20 cellular contexts compared by ENCODE assay signal in genomic region chr17:67401106-67401505, GRCh38. TPM values are rescaled to one million over a fixed set of nuclear protein-coding genes. Genes with fewer than 3 reads are reported as not detected.
A peak's percentile ranks its signal among the peaks of the same experiment; 100 is the strongest.
DNase-seq lines count a peak whose midpoint lies in the region; ATAC-seq, FAIRE-seq and TF ChIP-seq lines count a peak whose summit lies in the region.
"Had no signal": no experiment of that assay in that cellular context is flagged by ENCODE, and none has a peak within 500 bp of the region (broad histone marks: within the 10 kb centered on the region; RNA-seq: fewer than 3 reads in every experiment).

No MANE protein-coding gene starts in this region.

- CTCF ChIA-PET in HepG2 (lab: Yijun Ruan, JAX; ENCODE audit: low intra/inter-chr PET ratio, low total read pairs), result no interaction called here
- CTCF ChIA-PET in naive thymus-derived CD4-positive, alpha-beta T cell (lab: Charles Lee), result interaction anchor here (0.6 to 1.4 kb wide), 5 partner anchors 11 to 62 kb away, joined by 3 to 5 read pairs (median 4); no protein-coding TSS in a partner anchor

- TF ChIP-seq POLR2A in HepG2 (IDR thresholded peaks at IDR 0.05; ENCODE audit: insufficient read depth in 1 of 2, low read depth in 2 of 2, low read length in 2 of 2), result no peak

- no peak overlapping the region for H2AFZ ChIP-seq in HepG2 (ENCODE audit: low read length)

- H3K4me2 ChIP-seq in HepG2 (ENCODE audit: low read depth, low read length), result no peak overlapping the region

- H3K27me3 ChIP-seq in liver (ENCODE audit: control insufficient read depth in 4 of 4, insufficient read depth in 4 of 4, low read length in 3 of 4) (no peaks in the 10 kb centered on the region), HepG2 (ENCODE audit: control insufficient read depth in 1 of 2, insufficient read depth in 2 of 2, low read length in 2 of 2) (no peaks in the 10 kb centered on the region)
- no peaks in the 10 kb centered on the region for H3K27me3 ChIP-seq in naive thymus-derived CD4-positive, alpha-beta T cell (ENCODE audit: control insufficient read depth in 2 of 2, insufficient read depth in 2 of 2, low read length in 2 of 2)
- H3K27me3 ChIP-seq: brain microvascular endothelial cell, colonic mucosa, transverse colon had no signal

- H3K9me3 ChIP-seq in liver (ENCODE audit: control insufficient read depth in 4 of 4, low read length in 3 of 4) (no peaks in the 10 kb centered on the region), HepG2 (ENCODE audit: low read length) (no peaks in the 10 kb centered on the region)
- H3K9me3 ChIP-seq in naive thymus-derived CD4-positive, alpha-beta T cell (ENCODE audit: control insufficient read depth in 2 of 3, low read length in 3 of 3), result no peaks in the 10 kb centered on the region
- H3K9me3 ChIP-seq: colonic mucosa, left ventricle myocardium inferior, transverse colon had no signal

- H3K4me1 ChIP-seq in liver (ENCODE audit: control insufficient read depth in 4 of 4, insufficient read depth in 4 of 4, low read length in 3 of 4) (peaks cover 14 to 27% (median 16%) of the 10 kb centered on the region in 4 donors), HepG2 (ENCODE audit: insufficient read depth, low read length) (peaks cover 20% of the 10 kb centered on the region)
- peaks cover 9 to 69% of the 10 kb centered on the region in 2 donors for H3K4me1 ChIP-seq in naive thymus-derived CD4-positive, alpha-beta T cell (ENCODE audit: control insufficient read depth in 2 of 2, insufficient read depth in 2 of 2, low read length in 2 of 2)

- H3K4me3 ChIP-seq in liver (ENCODE audit: low read depth in 1 of 3, low read length in 3 of 3), result no peak overlapping the region
- H3K4me3 ChIP-seq in HepG2 (replicated peaks in 1 of 3; ENCODE audit: insufficient read depth in 1 of 3, low read depth in 2 of 3, low read length in 3 of 3), result no peak overlapping the region
- H3K4me3 ChIP-seq in naive thymus-derived CD4-positive, alpha-beta T cell (ENCODE audit: low read length), result no peak overlapping the region
- H3K4me3 ChIP-seq: colonic mucosa, left ventricle myocardium inferior, transverse colon had no signal

- intact Hi-C loops in HepG2 (cut with micrococcal nuclease; ENCODE audit: unreplicated experiment) (no loop called here), left ventricle myocardium superior (cut with micrococcal nuclease) (no loop called here)
- intact Hi-C loops in naive thymus-derived CD4-positive, alpha-beta T cell (cut with micrococcal nuclease), result loop anchor here in 1 of 2 donors (1.0 kb wide), 1 partner anchor 11 kb away; no protein-coding TSS in a partner anchor

- peaks cover 0 to 2% (median 0%) of the 10 kb centered on the region in 11 donors for H3K9me3 Mint-ChIP-seq in naive thymus-derived CD4-positive, alpha-beta T cell

- peak overlapping the region; percentile 23 to 88 (median 76) for H3K4me3 Mint-ChIP-seq in naive thymus-derived CD4-positive, alpha-beta T cell

- H4K20me1 ChIP-seq in HepG2 (ENCODE audit: insufficient read depth, low read length), result no peaks in the 10 kb centered on the region

- BruUV-seq in HepG2 (replicated peaks; lab: Mats Ljungman, UMichigan), result no TSS peak

- peak overlapping the region; percentile 64 to 100 (median 99) for H3K27ac Mint-ChIP-seq in naive thymus-derived CD4-positive, alpha-beta T cell

- no peak for FAIRE-seq in HepG2 (lab: Jason Lieb, UNC)
- FAIRE-seq: D721Med had no signal

- no peak overlapping the region for H3K9ac ChIP-seq in liver (ENCODE audit: low read depth in 1 of 2, low read length in 2 of 2)
- H3K9ac ChIP-seq in HepG2 (ENCODE audit: insufficient read depth, low read depth, low read length), result no peak overlapping the region

- TF ChIP-seq CTCF in liver (IDR thresholded peaks at IDR 0.05; ENCODE audit: low read depth, low read length, missing input control) (no peak), HepG2 (CRISPR knock-in tag; IDR thresholded peaks at IDR 0.05) (no peak)

- H3K27ac ChIP-seq in liver (ENCODE audit: low read depth in 1 of 2, low read length in 2 of 2) (peak overlapping the region; percentile 74 to 75), HepG2 (ENCODE audit: extremely low read length, insufficient read depth, low read length) (no peak overlapping the region)
- H3K27ac ChIP-seq in naive thymus-derived CD4-positive, alpha-beta T cell (ENCODE audit: low read depth, low read length), result peak overlapping the region; percentile 83
- H3K27ac ChIP-seq: 22Rv1, brain microvascular endothelial cell, colonic mucosa had no signal

- POLR2A ChIA-PET in HepG2 (lab: Yijun Ruan, JAX), result no interaction called here
- POLR2A ChIA-PET in naive thymus-derived CD4-positive, alpha-beta T cell (lab: Charles Lee), result interaction anchor here (1.0 to 3.4 kb wide), 8 partner anchors 11 to 74 kb away, joined by 3 to 20 read pairs (median 6); no protein-coding TSS in a partner anchor

- no peaks in the 10 kb centered on the region for H3K79me2 ChIP-seq in HepG2 (ENCODE audit: insufficient read depth, low read length)

- H3K27me3 Mint-ChIP-seq in naive thymus-derived CD4-positive, alpha-beta T cell, result no peaks in the 10 kb centered on the region

- DNase-seq in SIG-M5 treated with dmso at 0.1 percent for 504 hours (lab: John Stamatoyannopoulos, UW; ENCODE audit: unreplicated experiment), result peak; percentile 23
- DNase-seq in SIG-M5 (lab: John Stamatoyannopoulos, UW), result no peak
- no peak for DNase-seq in HepG2 (ENCODE audit: low spot score)
- DNase-seq in naive thymus-derived CD4-positive, alpha-beta T cell, result no peak
- DNase-seq in left ventricle myocardium superior, result no peak
- DNase-seq in HPDE6-E6E7 (ENCODE audit: extremely low spot score), result no peak
- DNase-seq: activated CD4-positive, alpha-beta T cell treated with anti-CD3 and anti-CD28 coated beads, Interleukin-2, amount 50 U/mL, for 48 hours; brain microvascular endothelial cell; colonic mucosa; Karpas-422; left ventricle myocardium inferior; NCI-H1048; NCI-H2029 treated with DMSO at 0.1 percent for 48 hours; NCI-H510A; RPMI8226; transverse colon had no signal

- WGBS in liver, result 92% methylated on average over 9 of the region's 9 CpGs
- 90% methylated on average over 9 of the region's 9 CpGs for WGBS in HepG2 (ENCODE audit: low lambda C conversion rate)

- in situ Hi-C loops in HepG2 (cut with HindIII; ENCODE audit: extremely low pct_ligation_motif_present, low pct_unique_long_range_greater_than_20kb), result no loop called here

- TF ChIP-seq RAD21 in liver (IDR thresholded peaks at IDR 0.05) (no peak), HepG2 (CRISPR knock-in tag; IDR thresholded peaks at IDR 0.05) (no peak)

- TF ChIP-seq EP300 in HepG2 (IDR thresholded peaks at IDR 0.05; ENCODE audit: low read depth in 2 of 2, low read length in 2 of 2) (no peak), HepG2 (CRISPR knock-in tag; IDR thresholded peaks at IDR 0.05; ENCODE audit: borderline replicate concordance) (no peak)

- peaks cover 39 to 86% (median 73%) of the 10 kb centered on the region in 7 donors for H3K4me1 Mint-ChIP-seq in naive thymus-derived CD4-positive, alpha-beta T cell

- no peaks in the 10 kb centered on the region for H3K36me3 ChIP-seq in liver (ENCODE audit: control insufficient read depth in 4 of 4, insufficient read depth in 3 of 4, low read depth in 1 of 4, low read length in 3 of 4)
- H3K36me3 ChIP-seq in HepG2 (replicated peaks in 1 of 2; ENCODE audit: control insufficient read depth in 1 of 2, insufficient read depth in 2 of 2, low read length in 2 of 2), result no peaks in the 10 kb centered on the region
- no peaks in the 10 kb centered on the region for H3K36me3 ChIP-seq in naive thymus-derived CD4-positive, alpha-beta T cell (ENCODE audit: control insufficient read depth in 2 of 3, insufficient read depth in 3 of 3, low read length in 3 of 3)
- H3K36me3 ChIP-seq: brain microvascular endothelial cell, colonic mucosa, transverse colon had no signal

- no peak for ATAC-seq in HepG2
- no peak for ATAC-seq in naive thymus-derived CD4-positive, alpha-beta T cell
- ATAC-seq in GM18867 (IDR thresholded peaks at IDR 0.05; ENCODE audit: unreplicated experiment), result no peak
- ATAC-seq in left ventricle myocardium superior, result no peak

- peaks cover 0 to 22% (median 13%) of the 10 kb centered on the region in 5 donors for H3K36me3 Mint-ChIP-seq in naive thymus-derived CD4-positive, alpha-beta T cell

RNA-seq across cellular contexts. Expression of gene PITPNC1, which starts 24.0 kb away (rescaled TPM):
- total RNA-seq in liver, result 10 to 100 TPM in 1 of 2 donors, 1 to 10 TPM in 1; 2.3 to 10.2 TPM
- 1 to 10 TPM; 3.5 to 7.9 TPM for polyA plus RNA-seq in liver
- 3.7 and 4.1 TPM in 2 replicates for total RNA-seq in HepG2 (2016; rRNA removed; fragmentation: Illumina TruSeq; extraction: Trizol)
- total RNA-seq in HepG2 (2016; cell fraction: cytosol; rRNA removed; fragmentation: Illumina TruSeq; extraction: Trizol; ENCODE audit: low read depth), result 2.6 and 3.8 TPM in 2 replicates
- total RNA-seq in HepG2 (2016; cell fraction: insoluble cytoplasmic fraction; rRNA removed; fragmentation: Illumina TruSeq; extraction: Trizol), result 3.1 and 4.2 TPM in 2 replicates
- 5.9 and 7.2 TPM in 2 replicates for total RNA-seq in HepG2 (2016; cell fraction: membrane; rRNA removed; fragmentation: Illumina TruSeq; extraction: Trizol)
- total RNA-seq in HepG2 (2016; cell fraction: nucleus; rRNA removed; fragmentation: Illumina TruSeq; extraction: Trizol), result 3.4 and 3.9 TPM in 2 replicates
- 3.8 and 5.7 TPM in 2 replicates for polyA plus RNA-seq in HepG2 (2011; rRNA removed)
- polyA plus RNA-seq in HepG2 (2011; cell fraction: cytosol; rRNA removed), result 3.4 and 4.7 TPM in 2 replicates
- polyA plus RNA-seq in HepG2 (2011; cell fraction: nucleus; rRNA removed), result 1.5 and 1.9 TPM in 2 replicates
- polyA plus RNA-seq in HepG2 (2012), result 4.6 and 6.5 TPM in 2 replicates
- 5.8 and 6.2 TPM in 2 replicates for polyA plus RNA-seq in HepG2 (2016; cell fraction: cytosol; fragmentation: Illumina TruSeq; extraction: Trizol; ENCODE audit: low read depth)
- polyA plus RNA-seq in HepG2 (2016; cell fraction: insoluble cytoplasmic fraction; fragmentation: Illumina TruSeq; extraction: Trizol; ENCODE audit: low read depth), result 4.8 and 6.5 TPM in 2 replicates
- 8.3 and 9.8 TPM in 2 replicates for polyA plus RNA-seq in HepG2 (2016; cell fraction: membrane; fragmentation: Illumina TruSeq; extraction: Trizol; ENCODE audit: low read depth)
- polyA plus RNA-seq in HepG2 (2016; cell fraction: nucleus; fragmentation: Illumina TruSeq; extraction: Trizol; ENCODE audit: insufficient read depth, low read depth), result 4.8 and 6.1 TPM in 2 replicates
- 2.4 and 9.2 TPM in 2 replicates for polyA minus RNA-seq in HepG2 (2011; rRNA and poly(A)+ RNA removed; ENCODE audit: low replicate concordance)
- polyA minus RNA-seq in HepG2 (2011; cell fraction: cytosol; rRNA and poly(A)+ RNA removed), result 3.4 and 3.7 TPM in 2 replicates
- 5.8 and 7.1 TPM in 2 replicates for polyA minus RNA-seq in HepG2 (2011; cell fraction: nucleus; rRNA and poly(A)+ RNA removed)
- total RNA-seq in naive thymus-derived CD4-positive, alpha-beta T cell, result 100 to 1,000 TPM in 2 of 5 experiments, 10 to 100 TPM in 3; 53.1 to 108 (median 99.6) TPM
- polyA plus RNA-seq in naive thymus-derived CD4-positive, alpha-beta T cell, result 100 to 1,000 TPM; 117 to 148 TPM
- total RNA-seq in left ventricle myocardium superior, result 11.0 TPM

RNA-seq across cellular contexts. Expression of gene PSMD12, which starts 34.7 kb away (rescaled TPM):
- total RNA-seq in liver, result 10 to 100 TPM; 17.3 to 34.0 TPM
- 10 to 100 TPM; 20.8 to 30.5 TPM for polyA plus RNA-seq in liver
- 71.7 and 115 TPM in 2 replicates for total RNA-seq in HepG2 (2016; rRNA removed; fragmentation: Illumina TruSeq; extraction: Trizol)
- 7.4 and 12.1 TPM in 2 replicates for total RNA-seq in HepG2 (2016; cell fraction: cytosol; rRNA removed; fragmentation: Illumina TruSeq; extraction: Trizol; ENCODE audit: low read depth)
- 75.7 and 110 TPM in 2 replicates for total RNA-seq in HepG2 (2016; cell fraction: insoluble cytoplasmic fraction; rRNA removed; fragmentation: Illumina TruSeq; extraction: Trizol)
- 18.1 and 21.0 TPM in 2 replicates for total RNA-seq in HepG2 (2016; cell fraction: membrane; rRNA removed; fragmentation: Illumina TruSeq; extraction: Trizol)
- total RNA-seq in HepG2 (2016; cell fraction: nucleus; rRNA removed; fragmentation: Illumina TruSeq; extraction: Trizol), result 55.8 and 57.0 TPM in 2 replicates
- 25.3 and 27.4 TPM in 2 replicates for polyA plus RNA-seq in HepG2 (2011; rRNA removed)
- polyA plus RNA-seq in HepG2 (2011; cell fraction: cytosol; rRNA removed), result 15.9 and 21.9 TPM in 2 replicates
- polyA plus RNA-seq in HepG2 (2011; cell fraction: nucleus; rRNA removed), result 13.2 and 13.6 TPM in 2 replicates
- polyA plus RNA-seq in HepG2 (2012), result 54.8 and 61.8 TPM in 2 replicates
- 10.3 and 10.9 TPM in 2 replicates for polyA plus RNA-seq in HepG2 (2016; cell fraction: cytosol; fragmentation: Illumina TruSeq; extraction: Trizol; ENCODE audit: low read depth)
- polyA plus RNA-seq in HepG2 (2016; cell fraction: insoluble cytoplasmic fraction; fragmentation: Illumina TruSeq; extraction: Trizol; ENCODE audit: low read depth), result 145 and 154 TPM in 2 replicates
- polyA plus RNA-seq in HepG2 (2016; cell fraction: membrane; fragmentation: Illumina TruSeq; extraction: Trizol; ENCODE audit: low read depth), result 14.8 and 15.6 TPM in 2 replicates
- 77.3 and 80.9 TPM in 2 replicates for polyA plus RNA-seq in HepG2 (2016; cell fraction: nucleus; fragmentation: Illumina TruSeq; extraction: Trizol; ENCODE audit: insufficient read depth, low read depth)
- 7.5 and 11.6 TPM in 2 replicates for polyA minus RNA-seq in HepG2 (2011; rRNA and poly(A)+ RNA removed; ENCODE audit: low replicate concordance)
- polyA minus RNA-seq in HepG2 (2011; cell fraction: cytosol; rRNA and poly(A)+ RNA removed), result 26.6 and 26.8 TPM in 2 replicates
- 50.7 and 56.8 TPM in 2 replicates for polyA minus RNA-seq in HepG2 (2011; cell fraction: nucleus; rRNA and poly(A)+ RNA removed)
- total RNA-seq in naive thymus-derived CD4-positive, alpha-beta T cell, result 10 to 100 TPM; 35.8 to 54.4 (median 40.5) TPM
- polyA plus RNA-seq in naive thymus-derived CD4-positive, alpha-beta T cell, result 10 to 100 TPM; 30.4 to 37.1 TPM
- 47.0 TPM for total RNA-seq in left ventricle myocardium superior
